ENCODE assay signal across 9 cellular contexts in genomic region chr1:109933856-109934711, GRCh38. TPM values are rescaled to one million over a fixed set of nuclear protein-coding genes. Genes with fewer than 3 reads are reported as not detected.
A peak's percentile ranks its signal among the peaks of the same experiment; 100 is the strongest.
DNase-seq lines count a peak whose midpoint lies in the region; ATAC-seq and TF ChIP-seq lines count a peak whose summit lies in the region.
"Had no signal": no experiment of that assay in that cellular context is flagged by ENCODE, and none has a peak within 500 bp of the region (broad histone marks: within the 10 kb centered on the region; RNA-seq: fewer than 3 reads in every experiment).

No MANE protein-coding gene starts in this region.

- POLR2A ChIA-PET in Caco-2 (lab: Charles Lee) = no interaction called here

- peak in 1 of 2 experiments; percentile 62 for DNase-seq in Caco-2
- no peak for DNase-seq in NT2/D1 (ENCODE audit: low read depth, low spot score)
- peak; percentile 50 for DNase-seq in dermis blood vessel endothelial cell
- DNase-seq in omental fat pad (ENCODE audit: low spot score) = no peak
- no peak for DNase-seq in CD1c-positive myeloid dendritic cell (ENCODE audit: extremely low spot score)
- DNase-seq in NCI-H774 (lab: John Stamatoyannopoulos, UW) = no peak
- DNase-seq: NCI-H526 treated with DMSO at 0.1 percent for 48 hours had no signal

- H3K4me3 Mint-ChIP-seq in Caco-2 (ENCODE audit: unreplicated experiment) = peak overlapping the region; percentile 37

- CTCF ChIA-PET in Caco-2 (lab: Charles Lee) = interaction anchor here (2.3 kb wide), 1 partner anchor 50 kb away, joined by 11 read pairs; the partner anchor contains the start of gene AHCYL1

- no peaks in the 10 kb centered on the region for H3K36me3 ChIP-seq in Caco-2 (ENCODE audit: control insufficient read depth, insufficient read depth, low read length)
- peaks cover 15% of the 10 kb centered on the region for H3K36me3 ChIP-seq in NT2/D1 (ENCODE audit: insufficient read depth, insufficient read length, low read length)

- H3K9me3 ChIP-seq in Caco-2 = no peaks in the 10 kb centered on the region; the same call in 1 of the 2 replicates
- H3K9me3 ChIP-seq in NT2/D1 (ENCODE audit: insufficient read depth, low read length) = peaks cover 18% of the 10 kb centered on the region

- H3K36me3 Mint-ChIP-seq in Caco-2 (ENCODE audit: insufficient read depth, unreplicated experiment) = peaks cover 8% of the 10 kb centered on the region

- no peaks in the 10 kb centered on the region for H3K27me3 Mint-ChIP-seq in Caco-2 (ENCODE audit: insufficient read depth, unreplicated experiment)

- peak overlapping the region; percentile 23 for H3K9ac ChIP-seq in NT2/D1 (ENCODE audit: insufficient read length, low read depth)

- no peaks in the 10 kb centered on the region for H3K27me3 ChIP-seq in Caco-2 (replicated peaks; ENCODE audit: control insufficient read depth, insufficient read depth, low read length)
- H3K27me3 ChIP-seq in NT2/D1 (ENCODE audit: insufficient read depth, insufficient read length) = no peaks in the 10 kb centered on the region

- peak; percentile 28 for ATAC-seq in omental fat pad (ENCODE audit: low FRiP score)
- ATAC-seq in HG02840 (IDR thresholded peaks at IDR 0.05; ENCODE audit: low FRiP score, unreplicated experiment) = no peak
- no peak for ATAC-seq in HG03571 (IDR thresholded peaks at IDR 0.05; ENCODE audit: unreplicated experiment)

- intact Hi-C loops in Caco-2 (cut with micrococcal nuclease; ENCODE audit: unreplicated experiment) = loop anchor here (2.0 kb wide), 1 partner anchor 15 kb away; no protein-coding TSS in a partner anchor

- H3K4me1 Mint-ChIP-seq in Caco-2 (ENCODE audit: low read depth, unreplicated experiment) = peaks cover 23% of the 10 kb centered on the region

- BruUV-seq in Caco-2 (replicated peaks; lab: Mats Ljungman, UMichigan) = no TSS peak

- TF ChIP-seq CTCF in Caco-2 (IDR thresholded peaks at IDR 0.05; ENCODE audit: insufficient read depth in 1 of 2, low read depth in 1 of 2, low read length in 1 of 2, severe bottlenecking in 1 of 2, unreplicated experiment in 1 of 2) (no peak), omental fat pad (IDR thresholded peaks at IDR 0.05) (no peak)

- H3K4me3 ChIP-seq in Caco-2 (ENCODE audit: low read depth, low read length) = no peak overlapping the region
- no peak overlapping the region for H3K4me3 ChIP-seq in NT2/D1 (ENCODE audit: insufficient read length, low read depth)

- peaks cover 10% of the 10 kb centered on the region for H3K9me3 Mint-ChIP-seq in Caco-2 (ENCODE audit: unreplicated experiment)

- H3K27ac Mint-ChIP-seq in Caco-2 (ENCODE audit: unreplicated experiment) = peak overlapping the region; percentile 72

- peaks cover 59% of the 10 kb centered on the region for H3K4me1 ChIP-seq in Caco-2
- H3K4me1 ChIP-seq in NT2/D1 (ENCODE audit: insufficient read depth, insufficient read length) = peaks cover 10% of the 10 kb centered on the region

RNA-seq across cellular contexts. Expression of gene CSF1, which starts 23.4 kb away (rescaled TPM):
- 3.7 and 3.9 TPM in 2 replicates for total RNA-seq in Caco-2 (2022)
- 19.6 and 21.1 TPM in 2 replicates for total RNA-seq in dermis blood vessel endothelial cell
- 100 to 1,000 TPM; 103 to 158 (median 118) TPM for total RNA-seq in omental fat pad

RNA-seq across cellular contexts. Expression of gene AHCYL1, which starts 50.5 kb away (rescaled TPM):
- total RNA-seq in Caco-2 (2022) (62.6 and 64.2 TPM in 2 replicates), dermis blood vessel endothelial cell (47.1 and 62.7 TPM in 2 replicates), omental fat pad (100 to 1,000 TPM in 2 of 4 donors, 10 to 100 TPM in 2; 76.0 to 107 (median 95.8) TPM)
